Comparison of ENCODE assay signal across 10 cellular contexts in the genomic region with DNA sequence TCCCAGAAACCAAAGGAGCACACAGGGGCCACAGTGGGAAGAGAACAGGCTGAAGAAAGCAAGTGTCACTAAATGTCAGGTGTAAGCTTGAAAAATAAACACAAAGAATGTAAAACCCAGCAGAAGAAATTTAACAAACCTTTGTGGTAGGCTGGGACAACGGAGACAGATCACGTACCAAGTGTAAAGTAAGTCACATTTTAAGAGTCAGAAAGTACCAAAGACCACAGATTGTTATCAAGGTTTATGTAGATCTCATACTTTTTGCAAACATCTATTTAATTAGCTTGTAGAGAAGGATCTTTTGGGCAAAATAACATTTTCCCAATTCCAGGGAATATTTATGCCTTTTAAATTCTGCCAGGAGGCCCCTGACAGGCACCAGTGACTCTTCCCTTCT. TPM values are rescaled to one million over a fixed set of nuclear protein-coding genes. Genes with fewer than 3 reads are reported as not detected.
DNase-seq lines count a peak whose midpoint lies in the region; ATAC-seq, FAIRE-seq and TF ChIP-seq lines count a peak whose summit lies in the region.
"Had no signal": no experiment of that assay in that cellular context is flagged by ENCODE, and none has a peak within 500 bp of the region (broad histone marks: within the 10 kb centered on the region; RNA-seq: fewer than 3 reads in every experiment).

No MANE protein-coding gene starts in this region.

- H3K36me3 ChIP-seq in HUES64 (ENCODE audit: insufficient read depth, low read length), result no peaks in the 10 kb centered on the region
- H3K36me3 ChIP-seq in kidney (ENCODE audit: control insufficient read depth in 1 of 2, insufficient read depth in 2 of 2, low read length in 2 of 2), result no peaks in the 10 kb centered on the region
- H3K36me3 ChIP-seq in spleen, result no peaks in the 10 kb centered on the region

- ATAC-seq in activated CD8-positive, alpha-beta T cell treated with anti-CD3 and anti-CD28 coated beads for 36 hours, result no peak
- no peak for ATAC-seq in HG03342 (IDR thresholded peaks at IDR 0.05; ENCODE audit: unreplicated experiment)
- ATAC-seq: body of pancreas had no signal

- H3K27me3 Mint-ChIP-seq in activated CD8-positive, alpha-beta T cell treated with anti-CD3 and anti-CD28 coated beads for 36 hours, result peaks cover 14% of the 10 kb centered on the region

- no peak overlapping the region for H3K27ac Mint-ChIP-seq in activated CD8-positive, alpha-beta T cell treated with anti-CD3 and anti-CD28 coated beads for 36 hours

- TF ChIP-seq POLR2A in spleen (IDR thresholded peaks at IDR 0.05), result no peak

- H3K27me3 ChIP-seq in HUES64 (ENCODE audit: insufficient read depth, low read length) (peaks cover 54% of the 10 kb centered on the region), spleen (replicated peaks in 1 of 7) (peaks cover 0 to 34% (median 13%) of the 10 kb centered on the region in 7 donors)

- no peak for TF ChIP-seq CTCF in activated CD8-positive, alpha-beta T cell treated with anti-CD3 and anti-CD28 coated beads for 36 hours (IDR thresholded peaks at IDR 0.05)
- TF ChIP-seq CTCF in kidney (IDR thresholded peaks at IDR 0.05; ENCODE audit: borderline replicate concordance, extremely low read depth, insufficient read depth), result no peak
- no peak for TF ChIP-seq CTCF in spleen (IDR thresholded peaks at IDR 0.05 in 8 of 11, conservative IDR thresholded peaks at IDR 0.05 in 3 of 11)

- H3K36me3 Mint-ChIP-seq in activated CD8-positive, alpha-beta T cell treated with anti-CD3 and anti-CD28 coated beads for 36 hours (ENCODE audit: low read depth), result no peaks in the 10 kb centered on the region

- intact Hi-C loops in activated CD8-positive, alpha-beta T cell treated with anti-CD3 and anti-CD28 coated beads for 36 hours (cut with micrococcal nuclease), result no loop called here
- intact Hi-C loops in kidney (cut with DNase I), result no loop called here
- intact Hi-C loops in spleen (cut with DNase I; ENCODE audit: low total_unique reads), result no loop called here

- no peaks in the 10 kb centered on the region for H3K9me3 ChIP-seq in HUES64 (ENCODE audit: insufficient read depth, low read depth, low read length)
- H3K9me3 ChIP-seq in kidney (ENCODE audit: control insufficient read depth in 1 of 2, low read length in 2 of 2), result no peaks in the 10 kb centered on the region
- peaks cover 0 to 8% (median 0%) of the 10 kb centered on the region in 8 donors for H3K9me3 ChIP-seq in spleen
- H3K9me3 ChIP-seq: body of pancreas had no signal

- peak overlapping the region; percentile 64 for H3K4me3 ChIP-seq in HUES64 (ENCODE audit: low read length)
- peak overlapping the region; percentile 50 to 63 for H3K4me3 ChIP-seq in kidney (ENCODE audit: low read length in 2 of 2)
- H3K4me3 ChIP-seq in spleen, result peak overlapping the region; percentile 38 to 76 (median 54)
- H3K4me3 ChIP-seq: body of pancreas had no signal

- H3K9me3 Mint-ChIP-seq in activated CD8-positive, alpha-beta T cell treated with anti-CD3 and anti-CD28 coated beads for 36 hours, result no peaks in the 10 kb centered on the region

- H3K4me3 Mint-ChIP-seq in activated CD8-positive, alpha-beta T cell treated with anti-CD3 and anti-CD28 coated beads for 36 hours, result peak overlapping the region; percentile 71

- H3K9ac ChIP-seq in HUES64 (ENCODE audit: low read depth, low read length) (no peak overlapping the region), kidney (ENCODE audit: low read length in 2 of 2) (peak overlapping the region in 1 of 2 donors; percentile 20)

- no peak for DNase-seq in activated CD8-positive, alpha-beta T cell treated with anti-CD3 and anti-CD28 coated beads for 36 hours
- DNase-seq in kidney (no peak), spleen (no peak), caudate nucleus (lab: John Stamatoyannopoulos, UW) (no peak), iPS-NIHi7 (ENCODE audit: extremely low spot score) (no peak)
- DNase-seq: DMS79, SIG-M5 had no signal

- POLR2A ChIA-PET in activated CD8-positive, alpha-beta T cell treated with anti-CD3 and anti-CD28 coated beads for 36 hours (lab: Charles Lee), result no interaction called here

- CTCF ChIA-PET in activated CD8-positive, alpha-beta T cell treated with anti-CD3 and anti-CD28 coated beads for 36 hours (lab: Charles Lee), result interaction anchor here (1.1 kb wide), 1 partner anchor 636 kb away, joined by 3 read pairs; a partner anchor contains a TSS

- H3K4me1 Mint-ChIP-seq in activated CD8-positive, alpha-beta T cell treated with anti-CD3 and anti-CD28 coated beads for 36 hours (ENCODE audit: low read depth), result peaks cover 57% of the 10 kb centered on the region

- no peak overlapping the region for H3K27ac ChIP-seq in HUES64 (ENCODE audit: low read depth, low read length)
- H3K27ac ChIP-seq in kidney (ENCODE audit: low read depth in 2 of 2, low read length in 2 of 2), result peak overlapping the region; percentile 54 to 61
- H3K27ac ChIP-seq in spleen, result peak overlapping the region; percentile 64 to 87 (median 80)
- H3K27ac ChIP-seq in caudate nucleus (ENCODE audit: low read depth, low read length), result no peak overlapping the region
- H3K27ac ChIP-seq: body of pancreas had no signal

- peaks cover 24% of the 10 kb centered on the region for H3K4me1 ChIP-seq in HUES64 (ENCODE audit: insufficient read depth, low read length)
- peaks cover 0 to 6% of the 10 kb centered on the region in 2 donors for H3K4me1 ChIP-seq in kidney (ENCODE audit: control insufficient read depth in 1 of 2, insufficient read depth in 1 of 2, low read depth in 1 of 2, low read length in 2 of 2)
- H3K4me1 ChIP-seq in spleen, result peaks cover 0 to 60% (median 22%) of the 10 kb centered on the region in 6 donors

- FAIRE-seq in kidney (lab: Jason Lieb, UNC), result no peak

- WGBS in HUES64, result 55% methylated on average over 2 of the region's 2 CpGs
- WGBS in spleen, 5 donors, result 63 to 75% (median 68%) methylated on average over 2 of the region's 2 CpGs

RNA-seq across cellular contexts. Expression of a gene that starts 1.6 kb away (rescaled TPM):
- polyA plus RNA-seq in HUES64 (2013, experiment 1 of 2), result 0.10 TPM
- polyA plus RNA-seq in HUES64 (2013, experiment 2 of 2), result 0.25 TPM
- total RNA-seq in activated CD8-positive, alpha-beta T cell treated with anti-CD3 and anti-CD28 coated beads for 36 hours, result 1 to 10 TPM; 1.1 TPM
- total RNA-seq in kidney, result 7.4 TPM
- 54.3 TPM for polyA plus RNA-seq in kidney (ENCODE audit: insufficient read depth, low read depth, low replicate concordance)
- total RNA-seq in spleen, result 100 to 1,000 TPM in 2 of 7 donors, 10 to 100 TPM in 5; 53.4 to 189 (median 85.1) TPM
- 10 to 100 TPM in 1 of 3 donors, 1 to 10 TPM in 2; 2.8 to 10.6 (median 5.8) TPM for polyA plus RNA-seq in spleen

Comparison
In these comparisons a context has a peak if more than half of its experiments do, and no peak if none do; other contexts are left out.
1. H3K27ac ChIP-seq: peak in kidney (2 of 2) and spleen (8 of 8); none in HUES64 (single experiment) and caudate nucleus (single experiment).
2. Peak in every context shown above with its lines, with median percentiles within 50 percentile points of each other: H3K4me3 ChIP-seq.